Comparison of ENCODE assay signal across 24 cellular contexts in genomic region chr10:93219347-93219746, GRCh38.
"Had no signal": no experiment of that assay in that cellular context is flagged by ENCODE, and none has a peak within 500 bp of the region (broad histone marks: within the 10 kb centered on the region; RNA-seq: fewer than 3 reads in every experiment).

No MANE protein-coding gene starts in this region.

- H3K36me3 Mint-ChIP-seq: activated naive CD4-positive, alpha-beta T cell treated with anti-CD3 and anti-CD28 coated beads, Interleukin-2, amount 50 U/mL, for 72 hours; naive thymus-derived CD8-positive, alpha-beta T cell; neural progenitor cell; type B pancreatic cell had no signal

- H3K4me1 Mint-ChIP-seq: activated T-helper 17 cell treated with anti-CD3 and anti-CD28 coated beads, Interleukin-2, amount 50 U/mL, for 72 hours; naive thymus-derived CD8-positive, alpha-beta T cell; neural progenitor cell had no signal

- H3K27ac ChIP-seq: coronary artery, esophagus muscularis mucosa, heart right ventricle, neural progenitor cell, sigmoid colon, testis, vagina, WERI-Rb-1 had no signal

- H3K27ac Mint-ChIP-seq: activated naive CD4-positive, alpha-beta T cell treated with anti-CD3 and anti-CD28 coated beads, Interleukin-2, amount 50 U/mL, for 72 hours; activated T-helper 17 cell treated with anti-CD3 and anti-CD28 coated beads, Interleukin-2, amount 50 U/mL, for 72 hours; neural progenitor cell; type B pancreatic cell had no signal

- H3K9me3 ChIP-seq: esophagus muscularis mucosa, sigmoid colon, testis, vagina had no signal

- DNase-seq: activated CD4-positive, alpha-beta T cell treated with anti-CD3 and anti-CD28 coated beads, Interleukin-2, amount 50 U/mL, for 1 hour; activated CD4-positive, CD25-positive, alpha-beta regulatory T cell treated with anti-CD3 and anti-CD28 coated beads, Interleukin-2, amount 50 U/mL, for 72 hours; activated T-cell treated with anti-CD3 and anti-CD28 coated beads, Interleukin-2, amount 50 U/mL, for 1 hour; foreskin fibroblast; heart right ventricle; kidney; naive thymus-derived CD8-positive, alpha-beta T cell; retina; sigmoid colon; stimulated activated CD4-positive, alpha-beta T cell treated with anti-CD3 and anti-CD28 coated beads, Interleukin-4, amount 100 ng/mL, for 1 hour; stimulated activated naive CD4-positive, alpha-beta T cell; testis; WERI-Rb-1 had no signal

- H3K9me3 Mint-ChIP-seq: activated naive CD4-positive, alpha-beta T cell treated with anti-CD3 and anti-CD28 coated beads, Interleukin-2, amount 50 U/mL, for 72 hours; activated T-helper 17 cell treated with anti-CD3 and anti-CD28 coated beads, Interleukin-2, amount 50 U/mL, for 72 hours had no signal

- H3K36me3 ChIP-seq: esophagus muscularis mucosa, heart right ventricle, neural progenitor cell, sigmoid colon, vagina, WERI-Rb-1 had no signal

- H3K4me3 Mint-ChIP-seq: activated T-helper 17 cell treated with anti-CD3 and anti-CD28 coated beads, Interleukin-2, amount 50 U/mL, for 72 hours; naive thymus-derived CD8-positive, alpha-beta T cell; neural progenitor cell; type B pancreatic cell had no signal

- ATAC-seq: activated naive CD4-positive, alpha-beta T cell treated with anti-CD3 and anti-CD28 coated beads, Interleukin-2, amount 50 U/mL, for 72 hours; activated T-helper 17 cell treated with anti-CD3 and anti-CD28 coated beads, Interleukin-2, amount 50 U/mL, for 72 hours; heart right ventricle; left lobe of liver; naive thymus-derived CD8-positive, alpha-beta T cell had no signal

- H3K27me3 ChIP-seq: heart right ventricle, neural progenitor cell, sigmoid colon, testis, vagina had no signal

- H3K4me3 ChIP-seq: coronary artery, esophagus muscularis mucosa, heart right ventricle, lung, neural progenitor cell, sigmoid colon, testis, vagina had no signal

- FAIRE-seq: astrocyte, kidney, TTC549 had no signal

- H3K4me1 ChIP-seq: esophagus muscularis mucosa, heart right ventricle, neural progenitor cell, sigmoid colon, testis, vagina had no signal
